ENCODE assay signal across 13 cellular contexts in genomic region chr19:4431808-4432674, GRCh38. TPM values are rescaled to one million over a fixed set of nuclear protein-coding genes. Genes with fewer than 3 reads are reported as not detected.
DNase-seq lines count a peak whose midpoint lies in the region; ATAC-seq, FAIRE-seq and TF ChIP-seq lines count a peak whose summit lies in the region.
"Had no signal": no experiment of that assay in that cellular context is flagged by ENCODE, and none has a peak within 500 bp of the region (broad histone marks: within the 10 kb centered on the region; RNA-seq: fewer than 3 reads in every experiment).

No MANE protein-coding gene starts in this region.

- no peaks in the 10 kb centered on the region for H3F3A ChIP-seq in OCI-LY1 (ENCODE audit: insufficient read depth, low read length)

- TF ChIP-seq CTCF in OCI-LY1 (IDR thresholded peaks at IDR 0.05; ENCODE audit: low read length) (no peak), kidney (IDR thresholded peaks at IDR 0.05; ENCODE audit: borderline replicate concordance, extremely low read depth, insufficient read depth) (no peak)

- no peak overlapping the region for H3K4me2 ChIP-seq in OCI-LY1 (ENCODE audit: low read length)

- peak; percentile 57 for DNase-seq in Ammon's horn (ENCODE audit: low spot score)
- DNase-seq in GM18507 (ENCODE audit: extremely low spot score, insufficient read length, low read depth): peak; percentile 42
- DNase-seq in kidney: peak; percentile 76
- no peak for DNase-seq in ACHN
- DNase-seq in MG63: no peak
- DNase-seq: dermis blood vessel endothelial cell; islet precursor cell; Karpas-422; NCI-H2171; stimulated activated CD4-positive, alpha-beta T cell treated with anti-CD3 and anti-CD28 coated beads, Interleukin-15, amount 100 ng/mL, for 24 hours had no signal

- H3K9ac ChIP-seq in OCI-LY1 (ENCODE audit: low read length) (no peak overlapping the region; the same call in 1 of the 2 replicates), kidney (ENCODE audit: low read length in 2 of 2) (no peak overlapping the region)

- H3K9me2 ChIP-seq in OCI-LY1 (ENCODE audit: low read depth, low read length): no peaks in the 10 kb centered on the region

- no peaks in the 10 kb centered on the region for H3K79me2 ChIP-seq in OCI-LY1 (ENCODE audit: insufficient read depth, low read length)

- peaks cover 86% of the 10 kb centered on the region for H3K36me3 ChIP-seq in OCI-LY1 (ENCODE audit: insufficient read depth, low read length)
- no peaks in the 10 kb centered on the region for H3K36me3 ChIP-seq in kidney (ENCODE audit: control insufficient read depth in 1 of 2, insufficient read depth in 2 of 2, low read length in 2 of 2)
- H3K36me3 ChIP-seq in MG63: no peaks in the 10 kb centered on the region; the same call in 1 of the 2 replicates

- no peak for ATAC-seq in GM18867 (IDR thresholded peaks at IDR 0.05; ENCODE audit: unreplicated experiment)
- no peak for ATAC-seq in HG03460 (IDR thresholded peaks at IDR 0.05; ENCODE audit: unreplicated experiment)

- H3K4me1 ChIP-seq in OCI-LY1 (ENCODE audit: insufficient read depth, low read length, severe bottlenecking): peaks cover 9% of the 10 kb centered on the region
- H3K4me1 ChIP-seq in kidney (ENCODE audit: control insufficient read depth in 1 of 2, insufficient read depth in 1 of 2, low read depth in 1 of 2, low read length in 2 of 2): no peaks in the 10 kb centered on the region

- H3K4me3 ChIP-seq in OCI-LY1 (ENCODE audit: low read depth, low read length, poor library complexity, severe bottlenecking) (no peak overlapping the region), kidney (ENCODE audit: low read length in 2 of 2) (no peak overlapping the region), MG63 (no peak overlapping the region)

- in situ Hi-C loops in ACHN (cut with HindIII; ENCODE audit: low pct_ligation_motif_present, low pct_unique_long_range_greater_than_20kb, low sequenced_read_pairs): no loop called here

- intact Hi-C loops in kidney (cut with DNase I): no loop called here

- no peak overlapping the region for H2AFZ ChIP-seq in OCI-LY1 (ENCODE audit: low read length)

- FAIRE-seq in GM18507 (lab: Jason Lieb, UNC): peak; percentile 83
- no peak for FAIRE-seq in kidney (lab: Jason Lieb, UNC)

- H3K27me3 ChIP-seq in OCI-LY1 (ENCODE audit: insufficient read depth, low read length): no peaks in the 10 kb centered on the region
- no peaks in the 10 kb centered on the region for H3K27me3 ChIP-seq in MG63

- no peaks in the 10 kb centered on the region for H3K9me3 ChIP-seq in OCI-LY1 (ENCODE audit: low read length)
- no peaks in the 10 kb centered on the region for H3K9me3 ChIP-seq in kidney (ENCODE audit: control insufficient read depth in 1 of 2, low read length in 2 of 2)
- no peaks in the 10 kb centered on the region for H3K9me3 ChIP-seq in MG63

- no peaks in the 10 kb centered on the region for H4K20me1 ChIP-seq in OCI-LY1 (ENCODE audit: insufficient read depth, low read length)

- H3K27ac ChIP-seq in OCI-LY1 (ENCODE audit: low read depth, low read length, poor library complexity, severe bottlenecking) (peak overlapping the region; percentile 56), kidney (ENCODE audit: low read depth in 2 of 2, low read length in 2 of 2) (no peak overlapping the region)

RNA-seq across cellular contexts. Expression of gene UBXN6, which starts 25.6 kb away (rescaled TPM):
- total RNA-seq in kidney: 110 TPM
- 177 TPM for polyA plus RNA-seq in kidney (ENCODE audit: insufficient read depth, low read depth, low replicate concordance)
- total RNA-seq in MG63 (2014; rRNA removed; shearing (Covaris generic); ENCODE audit: low replicate concordance): 58.0 and 107 TPM in 2 replicates

RNA-seq across cellular contexts. Expression of gene CHAF1A, which starts 29.6 kb away (rescaled TPM):
- 10.0 TPM for total RNA-seq in kidney
- polyA plus RNA-seq in kidney (ENCODE audit: insufficient read depth, low read depth, low replicate concordance): 2.7 TPM
- total RNA-seq in MG63 (2014; rRNA removed; shearing (Covaris generic); ENCODE audit: low replicate concordance): 24.1 and 24.7 TPM in 2 replicates

RNA-seq across cellular contexts. Expression of gene SH3GL1, which starts 31.7 kb away (rescaled TPM):
- 52.7 TPM for total RNA-seq in kidney
- 34.8 TPM for polyA plus RNA-seq in kidney (ENCODE audit: insufficient read depth, low read depth, low replicate concordance)
- 50.5 and 76.0 TPM in 2 replicates for total RNA-seq in MG63 (2014; rRNA removed; shearing (Covaris generic); ENCODE audit: low replicate concordance)

RNA-seq across cellular contexts. Expression of gene HDGFL2, which starts 40.1 kb away (rescaled TPM):
- 37.8 TPM for total RNA-seq in kidney
- 38.8 TPM for polyA plus RNA-seq in kidney (ENCODE audit: insufficient read depth, low read depth, low replicate concordance)
- 19.5 and 29.8 TPM in 2 replicates for total RNA-seq in MG63 (2014; rRNA removed; shearing (Covaris generic); ENCODE audit: low replicate concordance)

Comparison
In these comparisons a context has a peak if more than half of its experiments do, and no peak if none do; other contexts are left out.
1. DNase-seq: peak in Ammon's horn (single experiment), GM18507 (single experiment) and kidney (single experiment); none in ACHN (single experiment) and MG63 (single experiment).